In the genomic region with DNA sequence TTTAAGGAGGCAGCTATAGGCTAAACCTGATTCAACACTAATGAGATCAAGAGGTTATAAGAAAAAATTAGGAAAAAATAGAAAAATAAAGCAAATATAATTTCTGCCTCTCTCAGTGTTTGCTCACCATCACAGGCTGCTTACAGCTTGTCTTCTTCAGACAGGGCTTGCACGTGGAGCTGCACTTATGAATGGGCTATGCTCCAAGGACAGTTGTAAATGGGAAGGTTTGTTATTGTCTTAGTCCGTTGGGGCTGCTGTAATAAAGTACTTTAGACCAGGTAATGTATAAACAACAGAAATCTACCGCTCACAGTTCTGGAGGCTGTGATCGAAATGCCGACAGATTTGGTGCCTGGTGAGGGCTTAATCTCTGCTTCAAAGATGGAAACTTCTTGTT, we compare ENCODE assay signal across 37 cellular contexts.
"Had no signal": no experiment of that assay in that cellular context is flagged by ENCODE, and none has a peak within 500 bp of the region (broad histone marks: within the 10 kb centered on the region; RNA-seq: fewer than 3 reads in every experiment).

No MANE protein-coding gene starts in this region.

- H3K4me3 Mint-ChIP-seq: activated B cell treated with CpG ODN at 0.5 μM for 24 hours; activated CD4-positive, alpha-beta memory T cell treated with anti-CD3 and anti-CD28 coated beads for 36 hours; activated CD4-positive, alpha-beta T cell treated with anti-CD3 and anti-CD28 coated beads, Interleukin-2, amount 10 ng/mL, durations not matched to agents 24 days and 14 days; activated CD8-positive, alpha-beta T cell treated with anti-CD3 and anti-CD28 coated beads for 36 hours; activated naive CD4-positive, alpha-beta T cell treated with anti-CD3 and anti-CD28 coated beads for 36 hours; activated naive CD8-positive, alpha-beta T cell treated with anti-CD3 and anti-CD28 coated beads for 36 hours; activated T-cell treated with anti-CD3 and anti-CD28 coated beads, Interleukin-2, amount 50 U/mL, for 4 hours; activated T-cell treated with anti-CD3 and anti-CD28 coated beads, Interleukin-2, amount 50 U/mL, for 72 hours; activated T-helper 1 cell treated with anti-CD3 and anti-CD28 coated beads, Interleukin-12 subunit alpha, Interleukin-12 subunit beta, Interleukin-2, Interleukin-4 antibody, amounts not matched to agents 30 ng/mL and 10 ng/mL and 1 ng/mL, durations not matched to agents 14 hours and 24 hours and 36 hours; activated T-helper 17 cell treated with anti-CD3 and anti-CD28 coated beads, Interleukin-2, amount 50 U/mL, for 72 hours; central memory CD8-positive, alpha-beta T cell; T-helper 1 cell treated with Interleukin-12 subunit alpha and Interleukin-12 subunit beta and Interleukin-4 antibody, amounts not matched to agents 30 μg/mL and 1 μg/mL, for 36 hours; T-helper 2 cell treated with Interferon-gamma antibody and Interleukin-4, amounts not matched to agents 5 μg/mL and 100 μg/mL, for 36 hours had no signal

- H3K27ac ChIP-seq: adrenal gland, body of pancreas, brain microvascular endothelial cell, cardiac muscle cell, VCaP had no signal

- H3K4me3 ChIP-seq: adrenal gland, body of pancreas, cardiac muscle cell had no signal

- H3K9me3 Mint-ChIP-seq: activated B cell treated with CpG ODN at 0.5 μM for 24 hours; activated naive CD4-positive, alpha-beta T cell treated with anti-CD3 and anti-CD28 coated beads, Interleukin-2, amount 50 U/mL, for 72 hours; activated T-cell treated with anti-CD3 and anti-CD28 coated beads, Interleukin-2, amount 50 U/mL, for 4 hours; activated T-helper 17 cell treated with anti-CD3 and anti-CD28 coated beads, Interleukin-2, amount 50 U/mL, for 72 hours had no signal

- H3K9me3 ChIP-seq: adrenal gland, body of pancreas had no signal

- H3K4me1 Mint-ChIP-seq: activated B cell treated with CpG ODN at 0.5 μM for 24 hours; activated CD4-positive, alpha-beta T cell treated with anti-CD3 and anti-CD28 coated beads, Interleukin-2, amount 10 ng/mL, durations not matched to agents 24 days and 14 days; activated naive CD8-positive, alpha-beta T cell treated with anti-CD3 and anti-CD28 coated beads for 36 hours; activated T-helper 17 cell treated with anti-CD3 and anti-CD28 coated beads, Interleukin-2, amount 50 U/mL, for 72 hours; central memory CD8-positive, alpha-beta T cell had no signal

- ATAC-seq: activated CD8-positive, alpha-beta T cell treated with anti-CD3 and anti-CD28 coated beads for 36 hours; activated naive CD4-positive, alpha-beta T cell treated with anti-CD3 and anti-CD28 coated beads, Interleukin-2, amount 50 U/mL, for 72 hours; activated T-cell treated with anti-CD3 and anti-CD28 coated beads, Interleukin-2, amount 50 U/mL, for 4 hours; activated T-cell treated with anti-CD3 and anti-CD28 coated beads, Interleukin-2, amount 50 U/mL, for 72 hours; activated T-helper 17 cell treated with anti-CD3 and anti-CD28 coated beads, Interleukin-2, amount 50 U/mL, for 72 hours; body of pancreas had no signal

- H3K27ac Mint-ChIP-seq: activated B cell treated with CpG ODN at 0.5 μM for 24 hours; activated CD4-positive, alpha-beta memory T cell treated with anti-CD3 and anti-CD28 coated beads for 36 hours; activated CD4-positive, alpha-beta T cell treated with anti-CD3 and anti-CD28 coated beads, Interleukin-2, amount 10 ng/mL, durations not matched to agents 24 days and 14 days; activated CD8-positive, alpha-beta T cell treated with anti-CD3 and anti-CD28 coated beads for 36 hours; activated naive CD4-positive, alpha-beta T cell treated with anti-CD3 and anti-CD28 coated beads for 36 hours; activated naive CD4-positive, alpha-beta T cell treated with anti-CD3 and anti-CD28 coated beads, Interleukin-2, amount 50 U/mL, for 72 hours; activated naive CD8-positive, alpha-beta T cell treated with anti-CD3 and anti-CD28 coated beads for 36 hours; activated T-cell treated with anti-CD3 and anti-CD28 coated beads, Interleukin-2, amount 50 U/mL, for 72 hours; activated T-helper 1 cell treated with anti-CD3 and anti-CD28 coated beads, Interleukin-12 subunit alpha, Interleukin-12 subunit beta, Interleukin-2, Interleukin-4 antibody, amounts not matched to agents 30 ng/mL and 10 ng/mL and 1 ng/mL, durations not matched to agents 14 hours and 24 hours and 36 hours; activated T-helper 17 cell treated with anti-CD3 and anti-CD28 coated beads, Interleukin-2, amount 50 U/mL, for 72 hours; T-helper 1 cell treated with Interleukin-12 subunit alpha and Interleukin-12 subunit beta and Interleukin-4 antibody, amounts not matched to agents 30 μg/mL and 1 μg/mL, for 36 hours; T-helper 2 cell treated with Interferon-gamma antibody and Interleukin-4, amounts not matched to agents 5 μg/mL and 100 μg/mL, for 36 hours had no signal

- H3K4me1 ChIP-seq: adrenal gland, body of pancreas had no signal

- H3K27me3 Mint-ChIP-seq: activated B cell treated with CpG ODN at 0.5 μM for 24 hours; activated CD4-positive, alpha-beta memory T cell treated with anti-CD3 and anti-CD28 coated beads for 36 hours; activated CD4-positive, alpha-beta T cell treated with anti-CD3 and anti-CD28 coated beads, Interleukin-2, amount 10 ng/mL, durations not matched to agents 24 days and 14 days; activated CD8-positive, alpha-beta T cell treated with anti-CD3 and anti-CD28 coated beads for 36 hours; activated naive CD8-positive, alpha-beta T cell treated with anti-CD3 and anti-CD28 coated beads for 36 hours; activated T-helper 17 cell treated with anti-CD3 and anti-CD28 coated beads, Interleukin-2, amount 50 U/mL, for 72 hours; central memory CD8-positive, alpha-beta T cell had no signal

- H3K36me3 ChIP-seq: adrenal gland, brain microvascular endothelial cell, cardiac muscle cell had no signal

- H3K36me3 Mint-ChIP-seq: activated CD4-positive, alpha-beta memory T cell treated with anti-CD3 and anti-CD28 coated beads for 36 hours; activated naive CD4-positive, alpha-beta T cell treated with anti-CD3 and anti-CD28 coated beads, Interleukin-2, amount 50 U/mL, for 72 hours; activated naive CD8-positive, alpha-beta T cell treated with anti-CD3 and anti-CD28 coated beads for 36 hours had no signal

- DNase-seq: activated B cell treated with CpG ODN at 0.5 μM for 24 hours; activated CD4-positive, alpha-beta memory T cell treated with anti-CD3 and anti-CD28 coated beads for 36 hours; activated CD4-positive, alpha-beta T cell treated with anti-CD3 and anti-CD28 coated beads for 4 hours; activated CD4-positive, alpha-beta T cell treated with anti-CD3 and anti-CD28 coated beads, Interleukin-2, amount 10 ng/mL, durations not matched to agents 24 days and 14 days; activated CD4-positive, alpha-beta T cell treated with anti-CD3 and anti-CD28 coated beads, Interleukin-2, amount 50 U/mL, for 1 hour; activated CD4-positive, alpha-beta T cell treated with anti-CD3 and anti-CD28 coated beads, Interleukin-2, amount 50 U/mL, for 4 hours; activated CD4-positive, CD25-positive, alpha-beta regulatory T cell treated with anti-CD3 and anti-CD28 coated beads, Interleukin-2, amount 50 U/mL, for 72 hours; activated CD8-positive, alpha-beta memory T cell treated with anti-CD3 and anti-CD28 coated beads, Interleukin-2, amount 50 U/mL, for 4 hours; activated CD8-positive, alpha-beta T cell treated with anti-CD3 and anti-CD28 coated beads for 36 hours; activated effector memory CD4-positive, alpha-beta T cell treated with anti-CD3 and anti-CD28 coated beads, Interleukin-2, amount 50 U/mL, for 16 hours; activated gamma-delta T cell treated with Interleukin-2 at 50 U/mL for 16 hours; activated naive CD4-positive, alpha-beta T cell; activated naive CD4-positive, alpha-beta T cell treated with anti-CD3 and anti-CD28 coated beads for 36 hours; activated naive CD4-positive, alpha-beta T cell treated with anti-CD3 and anti-CD28 coated beads, Interleukin-2, amount 50 U/mL, for 16 hours; activated naive CD8-positive, alpha-beta T cell treated with anti-CD3 and anti-CD28 coated beads for 36 hours; activated T-cell treated with anti-CD3 and anti-CD28 coated beads for 4 hours; activated T-cell treated with anti-CD3 and anti-CD28 coated beads, Interleukin-2, amount 50 U/mL, for 1 hour; activated T-cell treated with anti-CD3 and anti-CD28 coated beads, Interleukin-2, amount 50 U/mL, for 4 hours; activated T-cell treated with anti-CD3 and anti-CD28 coated beads, Interleukin-2, amount 50 U/mL, for 72 hours; adrenal gland; amniotic stem cell; aorta; body of pancreas; brain microvascular endothelial cell; caudate nucleus; cerebellar nuclear complex; T-helper 1 cell; T-helper 2 cell; T-helper 9 cell had no signal

- H3K27me3 ChIP-seq: adrenal gland, body of pancreas, brain microvascular endothelial cell, cardiac muscle cell had no signal
